ENCODE assay signal across 2 cellular contexts in genomic region chr3:130002666-130003598, GRCh38.
A peak's percentile ranks its signal among the peaks of the same experiment; 100 is the strongest.
TF ChIP-seq lines count a peak whose summit lies in the region.

No MANE protein-coding gene starts in this region.

TF ChIP-seq in HCT116, 20 proteins besides CTCF, POLR2A, EP300 and RAD21:
- peak; percentile 30; the same call in 1 of the 2 replicates for TF ChIP-seq POLR2AphosphoS5 (IDR thresholded peaks at IDR 0.05; ENCODE audit: low read depth, low read length)

TF ChIP-seq in K562, 482 proteins besides CTCF, POLR2A, EP300 and RAD21:
- TF ChIP-seq CTCFL (IDR thresholded peaks at IDR 0.05; ENCODE audit: borderline replicate concordance, insufficient read depth, low read depth, low read length, poor library complexity, severe bottlenecking) (peak; percentile 3), SMC3 (conservative IDR thresholded peaks at IDR 0.05; ENCODE audit: insufficient read depth, low read depth, low read length) (0 out of 2 replicates have a peak, but pooled peaks have one; percentile 30), NRF1 (conservative IDR thresholded peaks at IDR 0.05 in 1 of 2, IDR thresholded peaks at IDR 0.05 in 1 of 2) (peak in 1 of 2 experiments; percentile 22; a peak in 2 of 4 replicates), CXXC5 (CRISPR knock-in tag; IDR thresholded peaks at IDR 0.05) (peak; percentile 39), CREM (IDR thresholded peaks at IDR 0.05; ENCODE audit: low read depth) (0 out of 2 replicates have a peak, but pooled peaks have one; percentile 9)
- TF ChIP-seq, protein P1, sequence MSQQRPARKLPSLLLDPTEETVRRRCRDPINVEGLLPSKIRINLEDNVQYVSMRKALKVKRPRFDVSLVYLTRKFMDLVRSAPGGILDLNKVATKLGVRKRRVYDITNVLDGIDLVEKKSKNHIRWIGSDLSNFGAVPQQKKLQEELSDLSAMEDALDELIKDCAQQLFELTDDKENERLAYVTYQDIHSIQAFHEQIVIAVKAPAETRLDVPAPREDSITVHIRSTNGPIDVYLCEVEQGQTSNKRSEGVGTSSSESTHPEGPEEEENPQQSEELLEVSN (IDR thresholded peaks at IDR 0.05; ENCODE audit: borderline replicate concordance in 1 of 2, extremely low read depth in 1 of 2, insufficient read depth in 1 of 2, insufficient read length in 1 of 2, low read depth in 1 of 2, low read length in 1 of 2, poor library complexity in 1 of 2, severe bottlenecking in 1 of 2): peak in 1 of 2 experiments; percentile 42
